In genomic region chr19:58451358-58452101, GRCh38 we compare ENCODE assay signal across 1 cellular context.
TF ChIP-seq lines count a peak whose summit lies in the region.

TSS of gene ZNF324B (plus strand) at chr19:58451622. CDS start at chr19:58453702, 2,080 bp downstream.

TF ChIP-seq in K562, 482 proteins besides CTCF, POLR2A, EP300 and RAD21 (continued from another document and continues in another):
- TF ChIP-seq MLLT1 (IDR thresholded peaks at IDR 0.05) (no peak), THAP7 (CRISPR knock-in tag; IDR thresholded peaks at IDR 0.05) (0 out of 2 replicates have a peak, but pooled peaks have one; percentile 33), ARID4B (CRISPR knock-in tag; IDR thresholded peaks at IDR 0.05) (peak; percentile 95), MAFG (tag; conservative IDR thresholded peaks at IDR 0.05) (no peak), VEZF1 (CRISPR knock-in tag; IDR thresholded peaks at IDR 0.05) (peak; percentile 84), LCOR (CRISPR knock-in tag; IDR thresholded peaks at IDR 0.05) (no peak), WHSC1 (IDR thresholded peaks at IDR 0.05; ENCODE audit: low read length) (no peak), NONO (IDR thresholded peaks at IDR 0.05; ENCODE audit: low read depth in 2 of 2, low read length in 1 of 2) (peak in 1 of 2 experiments; percentile 69; a peak in 1 of 4 replicates), SREBF1 (IDR thresholded peaks at IDR 0.05; ENCODE audit: borderline replicate concordance, low read depth, low read length) (0 out of 2 replicates have a peak, but pooled peaks have one; percentile 42), E2F6 (IDR thresholded peaks at IDR 0.05; ENCODE audit: borderline replicate concordance in 1 of 2, extremely low read depth in 1 of 2, insufficient read depth in 1 of 2, insufficient read length in 1 of 2, low read depth in 1 of 2, low read length in 1 of 2, poor library complexity in 1 of 2, severe bottlenecking in 1 of 2) (peak in 1 of 2 experiments; percentile 79), SP1 (CRISPR knock-in tag; IDR thresholded peaks at IDR 0.05) (no peak), PTTG1 (tag; IDR thresholded peaks at IDR 0.05; ENCODE audit: low read depth) (no peak), HMGXB4 (CRISPR knock-in tag; IDR thresholded peaks at IDR 0.05) (no peak), MIER1 (IDR thresholded peaks at IDR 0.05; ENCODE audit: low read depth) (no peak), FOXP1 (CRISPR knock-in tag; IDR thresholded peaks at IDR 0.05) (no peak), FOXM1 (IDR thresholded peaks at IDR 0.05; ENCODE audit: low read depth) (no peak), FOXM1 (CRISPR knock-in tag; IDR thresholded peaks at IDR 0.05; ENCODE audit: low read depth) (no peak), CREB3L1 (IDR thresholded peaks at IDR 0.05; ENCODE audit: borderline replicate concordance, low read depth) (peak; percentile 84), TBP (optimal IDR thresholded peaks at IDR 0.05; ENCODE audit: low read depth, low read length) (peak; percentile 44), TARDBP (IDR thresholded peaks at IDR 0.05) (no peak), NKRF (IDR thresholded peaks at IDR 0.05; ENCODE audit: borderline replicate concordance) (peak; percentile 78), CHD2 (IDR thresholded peaks at IDR 0.05; ENCODE audit: low read depth, low read length) (0 out of 2 replicates have a peak, but pooled peaks have one; percentile 45), PURB (CRISPR knock-in tag; IDR thresholded peaks at IDR 0.05; ENCODE audit: low read depth) (no peak), HMGN3 (IDR thresholded peaks at IDR 0.05; ENCODE audit: borderline replicate concordance, extremely low read depth, insufficient read length, low read depth, low read length) (peak; percentile 54), TAF7 (tag; IDR thresholded peaks at IDR 0.05) (no peak), MAX (CRISPR knock-in tag; IDR thresholded peaks at IDR 0.05) (peak; percentile 84), CEBPZ (IDR thresholded peaks at IDR 0.05; ENCODE audit: borderline replicate concordance, low read depth, low read length) (peak; percentile 55; the same call in 1 of the 2 replicates)
